In the genomic region with DNA sequence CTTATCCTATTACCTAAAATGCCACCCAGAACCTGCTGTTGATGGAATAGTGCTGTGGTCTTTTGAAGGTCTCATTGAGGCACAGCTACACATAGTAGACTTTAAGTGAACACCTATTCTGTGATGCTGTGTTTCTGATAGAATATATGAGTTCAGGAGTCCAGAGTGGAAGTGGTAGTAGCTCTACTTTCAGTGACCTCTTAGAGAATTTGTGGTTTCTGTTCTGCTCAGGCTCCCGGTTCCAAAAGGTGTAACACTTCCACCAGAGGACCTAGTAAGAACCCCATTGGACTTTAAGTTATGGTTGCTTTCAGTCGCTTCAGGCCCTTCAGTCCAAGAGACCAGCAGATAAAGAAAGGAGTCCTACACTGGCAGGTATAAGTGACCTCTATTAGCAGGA, we compare ENCODE assay signal across 11 cellular contexts. TPM values are rescaled to one million over a fixed set of nuclear protein-coding genes. Genes with fewer than 3 reads are reported as not detected.
DNase-seq lines count a peak whose midpoint lies in the region; ATAC-seq and TF ChIP-seq lines count a peak whose summit lies in the region.
"Had no signal": no experiment of that assay in that cellular context is flagged by ENCODE, and none has a peak within 500 bp of the region (broad histone marks: within the 10 kb centered on the region; RNA-seq: fewer than 3 reads in every experiment).

No MANE protein-coding gene starts in this region.

- no peaks in the 10 kb centered on the region for H3K36me3 ChIP-seq in OCI-LY1 (ENCODE audit: insufficient read depth, low read length)
- H3K36me3 ChIP-seq: uterus had no signal

- peak; percentile 20 for ATAC-seq in GM18519 (IDR thresholded peaks at IDR 0.05; ENCODE audit: low FRiP score, unreplicated experiment)
- peak; percentile 37 for ATAC-seq in GM21447 (IDR thresholded peaks at IDR 0.05; ENCODE audit: unreplicated experiment)
- ATAC-seq in HG03045 (IDR thresholded peaks at IDR 0.05; ENCODE audit: unreplicated experiment): peak; percentile 32
- ATAC-seq in activated T-helper 17 cell treated with anti-CD3 and anti-CD28 coated beads, Interleukin-2, amount 50 U/mL, for 72 hours (replicated peaks): no peak
- no peak for ATAC-seq in stimulated activated effector memory CD8-positive, alpha-beta T cell treated with anti-CD3 and anti-CD28 coated beads, Interleukin-12 subunit alpha, Interleukin-12 subunit beta, amount 100 ng/mL, for 72 hours

- DNase-seq in middle frontal gyrus (ENCODE audit: extremely low spot score, low spot score) (no peak), NCI-H748 treated with DMSO at 0.1 percent for 48 hours (lab: John Stamatoyannopoulos, UW) (no peak)
- DNase-seq in stimulated activated effector memory CD8-positive, alpha-beta T cell treated with anti-CD3 and anti-CD28 coated beads, Interleukin-12 subunit alpha, Interleukin-12 subunit beta, amount 100 ng/mL, for 72 hours (ENCODE audit: low spot score in 2 of 2): no peak
- DNase-seq: uterus had no signal

- no peaks in the 10 kb centered on the region for H3K27me3 ChIP-seq in OCI-LY1 (ENCODE audit: insufficient read depth, low read length)
- H3K27me3 ChIP-seq: uterus had no signal

- H2AFZ ChIP-seq in OCI-LY1 (ENCODE audit: low read length): no peak overlapping the region

- H3K4me3 ChIP-seq in OCI-LY1 (ENCODE audit: low read depth, low read length, poor library complexity, severe bottlenecking): peak overlapping the region; percentile 30
- H3K4me3 ChIP-seq: uterus had no signal

- peak overlapping the region; percentile 52 for H3K4me2 ChIP-seq in OCI-LY1 (ENCODE audit: low read length)

- no peaks in the 10 kb centered on the region for H3K9me2 ChIP-seq in OCI-LY1 (ENCODE audit: low read depth, low read length)

- no peaks in the 10 kb centered on the region for H3K9me3 ChIP-seq in OCI-LY1 (ENCODE audit: low read length)
- H3K9me3 ChIP-seq: uterus had no signal

- no peaks in the 10 kb centered on the region for H3F3A ChIP-seq in OCI-LY1 (ENCODE audit: insufficient read depth, low read length)

- peaks cover 35% of the 10 kb centered on the region for H3K4me1 ChIP-seq in OCI-LY1 (ENCODE audit: insufficient read depth, low read length, severe bottlenecking)
- H3K4me1 ChIP-seq: uterus had no signal

- no peaks in the 10 kb centered on the region for H4K20me1 ChIP-seq in OCI-LY1 (ENCODE audit: insufficient read depth, low read length)

- H3K9me3 Mint-ChIP-seq in activated T-helper 17 cell treated with anti-CD3 and anti-CD28 coated beads, Interleukin-2, amount 50 U/mL, for 72 hours: no peaks in the 10 kb centered on the region
- H3K9me3 Mint-ChIP-seq in stimulated activated effector memory CD8-positive, alpha-beta T cell treated with anti-CD3 and anti-CD28 coated beads, Interleukin-12 subunit alpha, Interleukin-12 subunit beta, amount 100 ng/mL, for 72 hours: no peaks in the 10 kb centered on the region
- H3K9me3 Mint-ChIP-seq: activated T-helper 1 cell treated with anti-CD3 and anti-CD28 coated beads, Interleukin-12 subunit alpha, Interleukin-12 subunit beta, Interleukin-2, Interleukin-4 antibody, amounts not matched to agents 30 ng/mL and 10 ng/mL and 1 ng/mL, durations not matched to agents 14 hours and 24 hours and 36 hours had no signal

- no peaks in the 10 kb centered on the region for H3K79me2 ChIP-seq in OCI-LY1 (ENCODE audit: insufficient read depth, low read length)

- no peak for TF ChIP-seq CTCF in OCI-LY1 (IDR thresholded peaks at IDR 0.05; ENCODE audit: low read length)

- H3K36me3 Mint-ChIP-seq in activated T-helper 17 cell treated with anti-CD3 and anti-CD28 coated beads, Interleukin-2, amount 50 U/mL, for 72 hours (ENCODE audit: low read depth): no peaks in the 10 kb centered on the region
- H3K36me3 Mint-ChIP-seq in stimulated activated effector memory CD8-positive, alpha-beta T cell treated with anti-CD3 and anti-CD28 coated beads, Interleukin-12 subunit alpha, Interleukin-12 subunit beta, amount 100 ng/mL, for 72 hours: no peaks in the 10 kb centered on the region

- H3K27ac Mint-ChIP-seq in activated T-helper 17 cell treated with anti-CD3 and anti-CD28 coated beads, Interleukin-2, amount 50 U/mL, for 72 hours: no peak overlapping the region
- no peak overlapping the region for H3K27ac Mint-ChIP-seq in stimulated activated effector memory CD8-positive, alpha-beta T cell treated with anti-CD3 and anti-CD28 coated beads, Interleukin-12 subunit alpha, Interleukin-12 subunit beta, amount 100 ng/mL, for 72 hours
- H3K27ac Mint-ChIP-seq: activated T-helper 1 cell treated with anti-CD3 and anti-CD28 coated beads, Interleukin-12 subunit alpha, Interleukin-12 subunit beta, Interleukin-2, Interleukin-4 antibody, amounts not matched to agents 30 ng/mL and 10 ng/mL and 1 ng/mL, durations not matched to agents 14 hours and 24 hours and 36 hours had no signal

- H3K9ac ChIP-seq in OCI-LY1 (ENCODE audit: low read length): no peak overlapping the region; the same call in 1 of the 2 replicates

- H3K27me3 Mint-ChIP-seq in activated T-helper 17 cell treated with anti-CD3 and anti-CD28 coated beads, Interleukin-2, amount 50 U/mL, for 72 hours: no peaks in the 10 kb centered on the region

- peak overlapping the region; percentile 67 for H3K27ac ChIP-seq in OCI-LY1 (ENCODE audit: low read depth, low read length, poor library complexity, severe bottlenecking)
- H3K27ac ChIP-seq: C4-2B, uterus had no signal

- no peaks in the 10 kb centered on the region for H3K4me1 Mint-ChIP-seq in activated T-helper 17 cell treated with anti-CD3 and anti-CD28 coated beads, Interleukin-2, amount 50 U/mL, for 72 hours
- peaks cover 33% of the 10 kb centered on the region for H3K4me1 Mint-ChIP-seq in stimulated activated effector memory CD8-positive, alpha-beta T cell treated with anti-CD3 and anti-CD28 coated beads, Interleukin-12 subunit alpha, Interleukin-12 subunit beta, amount 100 ng/mL, for 72 hours

- no peak overlapping the region for H3K4me3 Mint-ChIP-seq in activated T-helper 17 cell treated with anti-CD3 and anti-CD28 coated beads, Interleukin-2, amount 50 U/mL, for 72 hours
- no peak overlapping the region for H3K4me3 Mint-ChIP-seq in stimulated activated effector memory CD8-positive, alpha-beta T cell treated with anti-CD3 and anti-CD28 coated beads, Interleukin-12 subunit alpha, Interleukin-12 subunit beta, amount 100 ng/mL, for 72 hours
- H3K4me3 Mint-ChIP-seq: activated T-helper 1 cell treated with anti-CD3 and anti-CD28 coated beads, Interleukin-12 subunit alpha, Interleukin-12 subunit beta, Interleukin-2, Interleukin-4 antibody, amounts not matched to agents 30 ng/mL and 10 ng/mL and 1 ng/mL, durations not matched to agents 14 hours and 24 hours and 36 hours had no signal

RNA-seq across cellular contexts. Expression of a gene that starts 11.4 kb away (rescaled TPM):
- 100 to 1,000 TPM in 1 of 2 donors, 10 to 100 TPM in 1; 69.1 to 101 TPM for total RNA-seq in activated T-helper 17 cell treated with anti-CD3 and anti-CD28 coated beads, Interleukin-2, amount 50 U/mL, for 72 hours

Comparison
In these comparisons a context has a peak if more than half of its experiments do, and no peak if none do; other contexts are left out.
1. ATAC-seq: peak in GM18519 (single experiment), GM21447 (single experiment) and HG03045 (single experiment); none in activated T-helper 17 cell treated with anti-CD3 and anti-CD28 coated beads, Interleukin-2, amount 50 U/mL, for 72 hours (single experiment) and stimulated activated effector memory CD8-positive, alpha-beta T cell treated with anti-CD3 and anti-CD28 coated beads, Interleukin-12 subunit alpha, Interleukin-12 subunit beta, amount 100 ng/mL, for 72 hours (single experiment).